In genomic region chr13:95552539-95553270, GRCh38 we compare ENCODE assay signal across 10 cellular contexts. TPM values are rescaled to one million over a fixed set of nuclear protein-coding genes. Genes with fewer than 3 reads are reported as not detected.
A peak's percentile ranks its signal among the peaks of the same experiment; 100 is the strongest.
DNase-seq lines count a peak whose midpoint lies in the region; TF ChIP-seq lines count a peak whose summit lies in the region.
"Had no signal": no experiment of that assay in that cellular context is flagged by ENCODE, and none has a peak within 500 bp of the region (broad histone marks: within the 10 kb centered on the region; RNA-seq: fewer than 3 reads in every experiment).

Gene CLDN10 (plus strand): TSS chr13:95552720. CDS start chr13:95552754, 34 bp downstream.

- H3K18ac ChIP-seq in neuronal stem cell (ENCODE audit: low read length), result peak within 1 kb of the TSS; percentile 91

- H2BK5ac ChIP-seq in neuronal stem cell (ENCODE audit: low read length), result no peak within 1 kb of the TSS

- H3K9me3 ChIP-seq in HUES6 (ENCODE audit: control insufficient read depth, insufficient read depth, low read depth, low read length), result no peaks in the 10 kb centered on the region
- H3K9me3 ChIP-seq in neuronal stem cell (replicated peaks in 1 of 2; ENCODE audit: control insufficient read depth in 2 of 2, insufficient read depth in 1 of 2, low read depth in 1 of 2, low read length in 2 of 2), result no peaks in the 10 kb centered on the region
- H3K9me3 ChIP-seq in thyroid gland, result no peaks in the 10 kb centered on the region

- H3K4me1 ChIP-seq in HUES6 (ENCODE audit: control insufficient read depth, insufficient read depth, low read length), result peaks cover 10% of the 10 kb centered on the region
- peaks cover 0 to 2% of the 10 kb centered on the region in 2 donors for H3K4me1 ChIP-seq in neuronal stem cell (ENCODE audit: control insufficient read depth in 2 of 2, insufficient read depth in 1 of 2, low read depth in 1 of 2, low read length in 2 of 2)
- peaks cover 0 to 18% of the 10 kb centered on the region in 2 donors for H3K4me1 ChIP-seq in thyroid gland

- no peak for TF ChIP-seq POLR2A in thyroid gland (IDR thresholded peaks at IDR 0.05)

- no peak within 1 kb of the TSS for H4K91ac ChIP-seq in neuronal stem cell (ENCODE audit: low read depth, low read length, poor library complexity)

- H3K27ac ChIP-seq in HUES6 (ENCODE audit: low read depth, low read length) (no peak within 1 kb of the TSS), neuronal stem cell (replicated peaks; ENCODE audit: low read length) (no peak within 1 kb of the TSS), thyroid gland (no peak within 1 kb of the TSS)

- no peak within 1 kb of the TSS for H3K4ac ChIP-seq in neuronal stem cell (ENCODE audit: low read length)

- TF ChIP-seq CTCF in epithelial cell of proximal tubule (conservative IDR thresholded peaks at IDR 0.05; ENCODE audit: low read depth, low read length), result peak; percentile 22
- TF ChIP-seq CTCF in thyroid gland (IDR thresholded peaks at IDR 0.05), result no peak

- H2BK12ac ChIP-seq in neuronal stem cell (ENCODE audit: low read length), result no peak within 1 kb of the TSS

- H4K8ac ChIP-seq in neuronal stem cell (ENCODE audit: low read depth, low read length), result no peak within 1 kb of the TSS

- intact Hi-C loops in thyroid gland (cut with DNase I), result no loop called here

- H3K14ac ChIP-seq in neuronal stem cell (ENCODE audit: low read length), result peak within 1 kb of the TSS; percentile 82

- peak; percentile 9 for DNase-seq in GM03348 (ENCODE audit: low spot score)
- DNase-seq in epithelial cell of proximal tubule (ENCODE audit: low read depth), result no peak
- DNase-seq in neuronal stem cell (ENCODE audit: low spot score), result peak; percentile 77
- DNase-seq in NCI-H2107 (lab: John Stamatoyannopoulos, UW), result no peak
- no peak for DNase-seq in NCI-H2171 (lab: John Stamatoyannopoulos, UW)
- no peak for DNase-seq in thyroid gland
- no peak for DNase-seq in GM19240 (ENCODE audit: insufficient read length, low spot score)

- H3K4me3 ChIP-seq in HUES6 (ENCODE audit: low read depth, low read length), result peak within 1 kb of the TSS; percentile 87
- H3K4me3 ChIP-seq in epithelial cell of proximal tubule (ENCODE audit: low read depth, low read length), result peak within 1 kb of the TSS; percentile 52
- H3K4me3 ChIP-seq in neuronal stem cell (ENCODE audit: low read length in 2 of 2), result peak within 1 kb of the TSS in 1 of 2 donors; percentile 93
- no peak within 1 kb of the TSS for H3K4me3 ChIP-seq in thyroid gland (replicated peaks in 1 of 3)

- no peak within 1 kb of the TSS for H2BK120ac ChIP-seq in neuronal stem cell (ENCODE audit: low read depth, low read length)

- peaks cover 24% of the 10 kb centered on the region for H3K27me3 ChIP-seq in HUES6 (ENCODE audit: control insufficient read depth, insufficient read depth, low read length)
- H3K27me3 ChIP-seq in neuronal stem cell (ENCODE audit: control insufficient read depth in 3 of 3, insufficient read depth in 3 of 3, low read depth in 1 of 3, low read length in 3 of 3), result peaks cover 0 to 74% (median 7%) of the 10 kb centered on the region in 3 experiments
- H3K27me3 ChIP-seq in thyroid gland, result peaks cover 14% of the 10 kb centered on the region

- H3K36me3 ChIP-seq in HUES6 (ENCODE audit: control insufficient read depth, insufficient read depth, low read length) (no peaks in the 10 kb centered on the region), neuronal stem cell (replicated peaks in 1 of 2; ENCODE audit: control insufficient read depth in 2 of 2, insufficient read depth in 2 of 2, low read length in 2 of 2) (no peaks in the 10 kb centered on the region), thyroid gland (no peaks in the 10 kb centered on the region)

- peak within 1 kb of the TSS; percentile 67 for H3K9ac ChIP-seq in HUES6 (ENCODE audit: low read length)
- H3K9ac ChIP-seq in neuronal stem cell (ENCODE audit: low read depth, low read length, poor library complexity), result peak within 1 kb of the TSS; percentile 87

- peaks cover 2% of the 10 kb centered on the region for H3K79me1 ChIP-seq in neuronal stem cell (ENCODE audit: low read depth, low read length)

- no peak within 1 kb of the TSS for H2AK5ac ChIP-seq in neuronal stem cell (ENCODE audit: low read depth, low read length)

- H3K4me2 ChIP-seq in neuronal stem cell (ENCODE audit: insufficient read depth, low read length, poor library complexity, severe bottlenecking), result peak within 1 kb of the TSS; percentile 63

- peak within 1 kb of the TSS; percentile 35 for H2BK15ac ChIP-seq in neuronal stem cell (ENCODE audit: low read length)

- no peak within 1 kb of the TSS for H3K23ac ChIP-seq in neuronal stem cell (ENCODE audit: low read depth, low read length, poor library complexity)

- peak within 1 kb of the TSS; percentile 78 for H2AFZ ChIP-seq in neuronal stem cell (ENCODE audit: low read length)

- no CpG with 5 or more reads among the region's 65 CpGs for WGBS in neuronal stem cell (ENCODE audit: extremely low coverage in 2 of 2, insufficient read length in 2 of 2, insufficient replicate concordance in 1 of 2), 2 donors
- WGBS in thyroid gland, 2 donors, result 4 to 6% methylated on average over 28 to 36 of the region's 65 CpGs

RNA-seq across cellular contexts. Expression of gene CLDN10, which starts in this region (rescaled TPM):
- total RNA-seq in epithelial cell of proximal tubule, result 24.3 and 65.2 TPM in 2 replicates
- 47.8 TPM for polyA plus RNA-seq in neuronal stem cell (2013, experiment 1 of 2)
- 46.6 TPM for polyA plus RNA-seq in neuronal stem cell (2013, experiment 2 of 2)
- total RNA-seq in thyroid gland, result under 1 TPM in 1 of 4 donors, not detected in 3; 0.54 TPM
- total RNA-seq: LHCN-M2, myocyte had no signal

Comparison
In these comparisons a context has a peak if more than half of its experiments do, and no peak if none do; other contexts are left out.
1. RNA of gene CLDN10 (total RNA-seq): 24.3 to 65.2 TPM in epithelial cell of proximal tubule; 0.54 TPM in thyroid gland; every median in the first group is over 10 times any median in the second.
2. DNase-seq: peak in GM03348 (single experiment) and neuronal stem cell (single experiment); none in epithelial cell of proximal tubule (single experiment), NCI-H2107 (single experiment), NCI-H2171 (single experiment), thyroid gland (0 of 2) and GM19240 (single experiment).
3. H3K4me3 ChIP-seq: peak in HUES6 (single experiment) and epithelial cell of proximal tubule (single experiment); none in thyroid gland (0 of 3).